In the genomic region with DNA sequence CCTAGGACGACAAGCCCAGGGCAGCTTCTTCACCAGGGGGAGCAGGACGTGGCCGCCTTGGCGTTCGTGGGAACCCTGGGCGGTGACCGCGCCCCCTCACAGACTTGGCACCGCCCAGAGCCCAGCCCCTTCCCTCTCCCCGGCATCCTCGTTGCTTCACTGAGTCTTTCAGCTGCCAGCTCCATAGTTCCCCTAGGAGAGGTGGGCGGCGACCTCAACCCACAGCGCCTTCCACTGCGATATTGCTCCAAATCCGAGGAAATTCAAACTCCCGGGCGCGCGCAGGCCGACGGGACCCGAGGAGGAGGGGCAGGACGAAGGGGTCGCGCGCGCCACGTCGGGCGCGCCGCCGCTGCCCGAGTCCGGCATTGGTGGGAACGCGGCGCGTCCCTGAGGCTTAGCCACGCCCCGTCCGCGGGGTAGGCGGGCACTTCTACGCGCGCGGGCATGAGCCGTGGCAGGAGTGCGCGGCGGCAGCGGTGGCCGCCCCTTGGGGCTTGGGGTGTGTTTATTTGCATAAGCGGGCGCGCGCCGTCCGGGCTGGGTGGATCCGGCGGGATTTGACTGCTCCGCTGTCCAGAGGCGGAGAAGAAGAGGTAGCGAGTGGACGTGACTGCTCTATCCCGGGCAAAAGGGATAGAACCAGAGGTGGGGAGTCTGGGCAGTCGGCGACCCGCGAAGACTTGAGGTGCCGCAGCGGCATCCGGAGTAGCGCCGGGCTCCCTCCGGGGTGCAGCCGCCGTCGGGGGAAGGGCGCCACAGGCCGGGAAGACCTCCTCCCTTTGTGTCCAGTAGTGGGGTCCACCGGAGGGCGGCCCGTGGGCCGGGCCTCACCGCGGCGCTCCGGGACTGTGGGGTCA, we compare ENCODE assay signal across 8 cellular contexts. TPM values are rescaled to one million over a fixed set of nuclear protein-coding genes. Genes with fewer than 3 reads are reported as not detected.
A peak's percentile ranks its signal among the peaks of the same experiment; 100 is the strongest.
DNase-seq lines count a peak whose midpoint lies in the region; ATAC-seq and TF ChIP-seq lines count a peak whose summit lies in the region.

A gene with protein sequence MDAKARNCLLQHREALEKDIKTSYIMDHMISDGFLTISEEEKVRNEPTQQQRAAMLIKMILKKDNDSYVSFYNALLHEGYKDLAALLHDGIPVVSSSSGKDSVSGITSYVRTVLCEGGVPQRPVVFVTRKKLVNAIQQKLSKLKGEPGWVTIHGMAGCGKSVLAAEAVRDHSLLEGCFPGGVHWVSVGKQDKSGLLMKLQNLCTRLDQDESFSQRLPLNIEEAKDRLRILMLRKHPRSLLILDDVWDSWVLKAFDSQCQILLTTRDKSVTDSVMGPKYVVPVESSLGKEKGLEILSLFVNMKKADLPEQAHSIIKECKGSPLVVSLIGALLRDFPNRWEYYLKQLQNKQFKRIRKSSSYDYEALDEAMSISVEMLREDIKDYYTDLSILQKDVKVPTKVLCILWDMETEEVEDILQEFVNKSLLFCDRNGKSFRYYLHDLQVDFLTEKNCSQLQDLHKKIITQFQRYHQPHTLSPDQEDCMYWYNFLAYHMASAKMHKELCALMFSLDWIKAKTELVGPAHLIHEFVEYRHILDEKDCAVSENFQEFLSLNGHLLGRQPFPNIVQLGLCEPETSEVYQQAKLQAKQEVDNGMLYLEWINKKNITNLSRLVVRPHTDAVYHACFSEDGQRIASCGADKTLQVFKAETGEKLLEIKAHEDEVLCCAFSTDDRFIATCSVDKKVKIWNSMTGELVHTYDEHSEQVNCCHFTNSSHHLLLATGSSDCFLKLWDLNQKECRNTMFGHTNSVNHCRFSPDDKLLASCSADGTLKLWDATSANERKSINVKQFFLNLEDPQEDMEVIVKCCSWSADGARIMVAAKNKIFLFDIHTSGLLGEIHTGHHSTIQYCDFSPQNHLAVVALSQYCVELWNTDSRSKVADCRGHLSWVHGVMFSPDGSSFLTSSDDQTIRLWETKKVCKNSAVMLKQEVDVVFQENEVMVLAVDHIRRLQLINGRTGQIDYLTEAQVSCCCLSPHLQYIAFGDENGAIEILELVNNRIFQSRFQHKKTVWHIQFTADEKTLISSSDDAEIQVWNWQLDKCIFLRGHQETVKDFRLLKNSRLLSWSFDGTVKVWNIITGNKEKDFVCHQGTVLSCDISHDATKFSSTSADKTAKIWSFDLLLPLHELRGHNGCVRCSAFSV (N-terminal part only) (plus strand): TSS at position 579 of the 860 bp plus-strand sequence. CDS start 3,070 bp downstream, outside the sequence.
A gene with protein sequence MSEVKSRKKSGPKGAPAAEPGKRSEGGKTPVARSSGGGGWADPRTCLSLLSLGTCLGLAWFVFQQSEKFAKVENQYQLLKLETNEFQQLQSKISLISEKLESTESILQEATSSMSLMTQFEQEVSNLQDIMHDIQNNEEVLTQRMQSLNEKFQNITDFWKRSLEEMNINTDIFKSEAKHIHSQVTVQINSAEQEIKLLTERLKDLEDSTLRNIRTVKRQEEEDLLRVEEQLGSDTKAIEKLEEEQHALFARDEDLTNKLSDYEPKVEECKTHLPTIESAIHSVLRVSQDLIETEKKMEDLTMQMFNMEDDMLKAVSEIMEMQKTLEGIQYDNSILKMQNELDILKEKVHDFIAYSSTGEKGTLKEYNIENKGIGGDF (minus strand): TSS at position 77 of the 860 bp plus-strand sequence. CDS start 87 bp downstream, outside the sequence.

- ATAC-seq in GM21526 (IDR thresholded peaks at IDR 0.05; ENCODE audit: low FRiP score, unreplicated experiment): peak; percentile 87

- H3K27me3 ChIP-seq in OCI-LY1 (ENCODE audit: insufficient read depth, low read length): no peaks in the 10 kb centered on the region

- H3K4me1 ChIP-seq in OCI-LY1 (ENCODE audit: insufficient read depth, low read length, severe bottlenecking): peaks cover 32% of the 10 kb centered on the region

- H3K4me3 Mint-ChIP-seq in endothelial cell (ENCODE audit: unreplicated experiment) (peak within 1 kb of the TSS; percentile 98), mesothelial cell of epicardium (peak within 1 kb of the TSS; percentile 97)

- no peak for TF ChIP-seq CTCF in OCI-LY1 (IDR thresholded peaks at IDR 0.05; ENCODE audit: low read length)
- TF ChIP-seq CTCF in endothelial cell (IDR thresholded peaks at IDR 0.05; ENCODE audit: unreplicated experiment): no peak
- no peak for TF ChIP-seq CTCF in mesothelial cell of epicardium (IDR thresholded peaks at IDR 0.05; ENCODE audit: unreplicated experiment)

- H3K4me3 ChIP-seq in OCI-LY1 (ENCODE audit: low read depth, low read length, poor library complexity, severe bottlenecking): peak within 1 kb of the TSS; percentile 89

- peak within 1 kb of the TSS; percentile 84 for H3K27ac ChIP-seq in OCI-LY1 (ENCODE audit: low read depth, low read length, poor library complexity, severe bottlenecking)

- H3K79me2 ChIP-seq in OCI-LY1 (ENCODE audit: insufficient read depth, low read length): peaks cover 21% of the 10 kb centered on the region

- H3K27me3 Mint-ChIP-seq in endothelial cell (ENCODE audit: unreplicated experiment) (no peaks in the 10 kb centered on the region), mesothelial cell of epicardium (ENCODE audit: low read depth) (no peaks in the 10 kb centered on the region)

- peak; percentile 97 for DNase-seq in DMS 273 (lab: John Stamatoyannopoulos, UW; ENCODE audit: unreplicated experiment)
- DNase-seq in HuH-7 (ENCODE audit: low spot score): peak; percentile 92
- peak; percentile 98 for DNase-seq in activated CD8-positive, alpha-beta memory T cell treated with anti-CD3 and anti-CD28 coated beads, Interleukin-2, amount 50 U/mL, for 4 hours
- DNase-seq in endothelial cell (ENCODE audit: low spot score): peak; percentile 99
- peak; percentile 93 to 98 for DNase-seq in mesothelial cell of epicardium (ENCODE audit: low spot score in 2 of 2, unreplicated experiment in 2 of 2)
- DNase-seq in stimulated activated CD8-positive, alpha-beta memory T cell treated with anti-CD3 and anti-CD28 coated beads, Interleukin-15, amount 100 ng/mL, for 4 hours (ENCODE audit: low read depth in 2 of 2): peak; percentile 90 to 96

- H3K36me3 Mint-ChIP-seq in endothelial cell (ENCODE audit: low read depth, unreplicated experiment): peaks cover 8% of the 10 kb centered on the region
- peaks cover 9% of the 10 kb centered on the region for H3K36me3 Mint-ChIP-seq in mesothelial cell of epicardium

- no peaks in the 10 kb centered on the region for H4K20me1 ChIP-seq in OCI-LY1 (ENCODE audit: insufficient read depth, low read length)

- no peaks in the 10 kb centered on the region for H3K9me3 ChIP-seq in OCI-LY1 (ENCODE audit: low read length)

- H3K27ac Mint-ChIP-seq in endothelial cell (ENCODE audit: unreplicated experiment) (peak within 1 kb of the TSS; percentile 87), mesothelial cell of epicardium (peak within 1 kb of the TSS; percentile 98)

- H3K9ac ChIP-seq in OCI-LY1 (ENCODE audit: low read length): peak within 1 kb of the TSS; percentile 83

- no peaks in the 10 kb centered on the region for H3K9me3 Mint-ChIP-seq in endothelial cell (ENCODE audit: unreplicated experiment)
- H3K9me3 Mint-ChIP-seq in mesothelial cell of epicardium: no peaks in the 10 kb centered on the region

- peaks cover 15% of the 10 kb centered on the region for H3K4me1 Mint-ChIP-seq in endothelial cell (ENCODE audit: unreplicated experiment)
- peaks cover 17% of the 10 kb centered on the region for H3K4me1 Mint-ChIP-seq in mesothelial cell of epicardium

- H3K9me2 ChIP-seq in OCI-LY1 (ENCODE audit: low read depth, low read length): no peaks in the 10 kb centered on the region

- no peak within 1 kb of the TSS for H2AFZ ChIP-seq in OCI-LY1 (ENCODE audit: low read length)

- peak within 1 kb of the TSS; percentile 79 for H3K4me2 ChIP-seq in OCI-LY1 (ENCODE audit: low read length)

- H3F3A ChIP-seq in OCI-LY1 (ENCODE audit: insufficient read depth, low read length): no peaks in the 10 kb centered on the region

- peaks cover 16% of the 10 kb centered on the region for H3K36me3 ChIP-seq in OCI-LY1 (ENCODE audit: insufficient read depth, low read length)

RNA-seq across cellular contexts. Expression of the first gene that starts in this region (rescaled TPM):
- total RNA-seq in endothelial cell (ENCODE audit: unreplicated experiment): 45.9 TPM
- 25.9 to 29.9 TPM (median 29.2 TPM) in 3 replicates for total RNA-seq in mesothelial cell of epicardium

RNA-seq across cellular contexts. Expression of the second gene that starts in this region (rescaled TPM):
- total RNA-seq in endothelial cell (ENCODE audit: unreplicated experiment): 47.4 TPM
- 18.2 to 21.0 TPM (median 19.4 TPM) in 3 replicates for total RNA-seq in mesothelial cell of epicardium

Comparison
In these comparisons a context has a peak if more than half of its experiments do, and no peak if none do; other contexts are left out.
1. Peak in every context shown above with its lines: DNase-seq, ATAC-seq, H3K4me3 ChIP-seq and H3K27ac ChIP-seq.